ENCODE assay signal across 8 cellular contexts in genomic region chr3:150410311-150411105, GRCh38. TPM values are rescaled to one million over a fixed set of nuclear protein-coding genes. Genes with fewer than 3 reads are reported as not detected.
DNase-seq lines count a peak whose midpoint lies in the region; ATAC-seq and TF ChIP-seq lines count a peak whose summit lies in the region.

No MANE protein-coding gene starts in this region.

- peaks cover 37% of the 10 kb centered on the region for H3K4me1 Mint-ChIP-seq in activated CD4-positive, alpha-beta T cell treated with anti-CD3 and anti-CD28 coated beads, Interleukin-2, amount 10 ng/mL, durations not matched to agents 24 days and 14 days

- no peak for TF ChIP-seq CTCF in lower leg skin (IDR thresholded peaks at IDR 0.05)

- H3K4me3 Mint-ChIP-seq in activated CD4-positive, alpha-beta T cell treated with anti-CD3 and anti-CD28 coated beads, Interleukin-2, amount 10 ng/mL, durations not matched to agents 24 days and 14 days = peak overlapping the region; percentile 81

- H3K9ac ChIP-seq in duodenal mucosa (ENCODE audit: low read depth in 1 of 2, low read length in 2 of 2) = peak overlapping the region; percentile 99 to 100

- peaks cover 4% of the 10 kb centered on the region for H3K27me3 Mint-ChIP-seq in activated CD4-positive, alpha-beta T cell treated with anti-CD3 and anti-CD28 coated beads, Interleukin-2, amount 10 ng/mL, durations not matched to agents 24 days and 14 days

- H3K27me3 ChIP-seq in MG63 = no peaks in the 10 kb centered on the region
- no peaks in the 10 kb centered on the region for H3K27me3 ChIP-seq in duodenal mucosa (ENCODE audit: control insufficient read depth in 1 of 2, insufficient read depth in 2 of 2, low read length in 2 of 2)

- H3K9me3 Mint-ChIP-seq in activated CD4-positive, alpha-beta T cell treated with anti-CD3 and anti-CD28 coated beads, Interleukin-2, amount 10 ng/mL, durations not matched to agents 24 days and 14 days = no peaks in the 10 kb centered on the region

- H3K36me3 ChIP-seq in MG63 (peaks cover 55% of the 10 kb centered on the region), duodenal mucosa (ENCODE audit: control insufficient read depth in 1 of 2, insufficient read depth in 2 of 2, low read length in 2 of 2) (peaks cover 0 to 2% of the 10 kb centered on the region in 2 donors)

- 0 to 1% methylated on average over 3 to 23 of the region's 68 CpGs for WGBS in lower leg skin, 2 donors

- intact Hi-C loops in activated CD4-positive, alpha-beta T cell treated with anti-CD3 and anti-CD28 coated beads, Interleukin-2, amount 10 ng/mL, durations not matched to agents 24 days and 14 days (cut with micrococcal nuclease) = loop anchor here (1.0 to 10.0 kb wide), 4 partner anchors 292 to 596 kb away; partner anchors contain the start of genes ERICH6, PFN2 and RNF13
- intact Hi-C loops in lower leg skin (cut with DNase I; ENCODE audit: low total_unique reads) = loop anchor here (10.0 kb wide), 1 partner anchor 84 kb away; no protein-coding TSS in a partner anchor

- H3K4me3 ChIP-seq in MG63 (peak overlapping the region; percentile 79), duodenal mucosa (ENCODE audit: low read depth in 1 of 2, low read length in 2 of 2) (peak overlapping the region; percentile 94 to 99), lower leg skin (ENCODE audit: low read depth, poor library complexity, severe bottlenecking) (peak overlapping the region; percentile 90)

- ATAC-seq in HG02759 (IDR thresholded peaks at IDR 0.05; ENCODE audit: unreplicated experiment) = no peak

- H3K4me1 ChIP-seq in duodenal mucosa (ENCODE audit: control insufficient read depth in 1 of 2, insufficient read depth in 2 of 2, low read length in 2 of 2) = peaks cover 20 to 21% of the 10 kb centered on the region in 2 donors

- H3K9me3 ChIP-seq in MG63 (no peaks in the 10 kb centered on the region), duodenal mucosa (ENCODE audit: control insufficient read depth in 1 of 2, low read length in 2 of 2) (no peaks in the 10 kb centered on the region)

- H3K27ac Mint-ChIP-seq in activated CD4-positive, alpha-beta T cell treated with anti-CD3 and anti-CD28 coated beads, Interleukin-2, amount 10 ng/mL, durations not matched to agents 24 days and 14 days = peak overlapping the region; percentile 57

- TF ChIP-seq POLR2A in lower leg skin (IDR thresholded peaks at IDR 0.05) = no peak

- peaks cover 34% of the 10 kb centered on the region for H3K36me3 Mint-ChIP-seq in activated CD4-positive, alpha-beta T cell treated with anti-CD3 and anti-CD28 coated beads, Interleukin-2, amount 10 ng/mL, durations not matched to agents 24 days and 14 days (ENCODE audit: low read depth)

- DNase-seq in NCI-H1417 (lab: John Stamatoyannopoulos, UW) (peak; percentile 17 to 66 (median 57)), NCI-H1417 treated with DMSO at 0.1 percent for 48 hours (lab: John Stamatoyannopoulos, UW) (no peak), MG63 (peak; percentile 62), lower leg skin (ENCODE audit: low spot score in 2 of 2) (peak; percentile 29 to 90)
- DNase-seq in activated CD4-positive, alpha-beta T cell treated with anti-CD3 and anti-CD28 coated beads, Interleukin-2, amount 10 ng/mL, durations not matched to agents 24 days and 14 days = peak; percentile 79
- DNase-seq in stimulated activated CD8-positive, alpha-beta memory T cell treated with anti-CD3 and anti-CD28 coated beads, Interleukin-4, amount 100 ng/mL, for 48 hours = peak; percentile 54

- peak overlapping the region; percentile 100 for H3K27ac ChIP-seq in duodenal mucosa (ENCODE audit: low read depth, low read length)

RNA-seq across cellular contexts. Expression of gene TSC22D2, which starts 2.4 kb away (rescaled TPM):
- total RNA-seq in MG63 (2014; rRNA removed; shearing (Covaris generic); ENCODE audit: low replicate concordance) = 6.3 and 10.3 TPM in 2 replicates
- 16.4 and 18.7 TPM in 2 replicates for total RNA-seq in activated CD4-positive, alpha-beta T cell treated with anti-CD3 and anti-CD28 coated beads, Interleukin-2, amount 10 ng/mL, durations not matched to agents 24 days and 14 days
- 10 to 100 TPM; 13.0 to 60.4 (median 16.7) TPM for total RNA-seq in lower leg skin
